Comparison of ENCODE assay signal across 13 cellular contexts in genomic region chr5:32523625-32524024, GRCh38.
A peak's percentile ranks its signal among the peaks of the same experiment; 100 is the strongest.
DNase-seq lines count a peak whose midpoint lies in the region; ATAC-seq, FAIRE-seq and TF ChIP-seq lines count a peak whose summit lies in the region.
"Had no signal": no experiment of that assay in that cellular context is flagged by ENCODE, and none has a peak within 500 bp of the region (broad histone marks: within the 10 kb centered on the region; RNA-seq: fewer than 3 reads in every experiment).

No MANE protein-coding gene starts in this region.

- no peak overlapping the region for H3K27ac Mint-ChIP-seq in CD8-positive, alpha-beta T cell
- H3K27ac Mint-ChIP-seq in naive thymus-derived CD4-positive, alpha-beta T cell: peak overlapping the region in 3 of 9 donors; percentile 10 to 73 (median 11)
- H3K27ac Mint-ChIP-seq in mesothelial cell of epicardium: no peak overlapping the region

- H3K4me3 ChIP-seq in choroid plexus epithelial cell (ENCODE audit: low read depth, low read length): no peak overlapping the region
- H3K4me3 ChIP-seq in CD8-positive, alpha-beta T cell (ENCODE audit: low read depth, low read length): no peak overlapping the region
- no peak overlapping the region for H3K4me3 ChIP-seq in naive thymus-derived CD4-positive, alpha-beta T cell (ENCODE audit: low read length)
- H3K4me3 ChIP-seq: coronary artery, thoracic aorta had no signal

- no peak overlapping the region for H3K4me3 Mint-ChIP-seq in CD8-positive, alpha-beta T cell
- no peak overlapping the region for H3K4me3 Mint-ChIP-seq in naive thymus-derived CD4-positive, alpha-beta T cell
- H3K4me3 Mint-ChIP-seq in mesothelial cell of epicardium: no peak overlapping the region

- CTCF ChIA-PET in GM10248 (lab: Yijun Ruan, JAX): interaction anchor here (1.8 kb wide), 1 partner anchor 48 kb away, joined by 4 read pairs; no protein-coding TSS in a partner anchor
- CTCF ChIA-PET in CD8-positive, alpha-beta T cell (lab: Charles Lee): interaction anchor here (1.8 kb wide), 1 partner anchor 67 kb away, joined by 9 read pairs; no protein-coding TSS in a partner anchor
- CTCF ChIA-PET in naive thymus-derived CD4-positive, alpha-beta T cell (lab: Charles Lee): interaction anchor here (0.6 kb wide), 1 partner anchor 66 kb away, joined by 4 read pairs; no protein-coding TSS in a partner anchor

- no peaks in the 10 kb centered on the region for H3K4me1 ChIP-seq in CD8-positive, alpha-beta T cell (ENCODE audit: insufficient read depth, low read length)
- no peaks in the 10 kb centered on the region for H3K4me1 ChIP-seq in naive thymus-derived CD4-positive, alpha-beta T cell (ENCODE audit: control insufficient read depth in 2 of 2, insufficient read depth in 2 of 2, low read length in 2 of 2)

- POLR2A ChIA-PET in GM10248 (lab: Yijun Ruan, JAX): interaction anchor here (0.6 kb wide), 1 partner anchor 10 kb away, joined by 5 read pairs; no protein-coding TSS in a partner anchor
- POLR2A ChIA-PET in CD8-positive, alpha-beta T cell (lab: Charles Lee): no interaction called here
- POLR2A ChIA-PET in naive thymus-derived CD4-positive, alpha-beta T cell (lab: Charles Lee): no interaction called here

- DNase-seq in GM10248 (ENCODE audit: extremely low spot score) (no peak), NCI-H460 (ENCODE audit: extremely low read depth, low read depth) (peak; percentile 23), choroid plexus epithelial cell (ENCODE audit: low read depth) (no peak), mesothelial cell of epicardium (ENCODE audit: low spot score in 2 of 2, unreplicated experiment in 2 of 2) (no peak), RCC 7860 (ENCODE audit: low spot score) (no peak)
- no peak for DNase-seq in CD8-positive, alpha-beta T cell
- DNase-seq in naive thymus-derived CD4-positive, alpha-beta T cell: no peak
- DNase-seq: activated T-cell treated with anti-CD3 and anti-CD28 coated beads for 4 hours, NCI-H2107 had no signal

- peak; percentile 28 for TF ChIP-seq CTCF in C4-2B (conservative IDR thresholded peaks at IDR 0.05)
- TF ChIP-seq CTCF in GM10248 (IDR thresholded peaks at IDR 0.05; ENCODE audit: control extremely low read depth, extremely low read depth, low read depth, missing control alignments): peak; percentile 23
- peak; percentile 46 for TF ChIP-seq CTCF in choroid plexus epithelial cell (conservative IDR thresholded peaks at IDR 0.05; ENCODE audit: low read depth, low read length)
- no peak for TF ChIP-seq CTCF in CD8-positive, alpha-beta T cell (IDR thresholded peaks at IDR 0.05)
- no peak for TF ChIP-seq CTCF in mesothelial cell of epicardium (IDR thresholded peaks at IDR 0.05; ENCODE audit: unreplicated experiment)

- no peak overlapping the region for H3K27ac ChIP-seq in C4-2B
- H3K27ac ChIP-seq in CD8-positive, alpha-beta T cell (ENCODE audit: low read depth, low read length): no peak overlapping the region
- no peak overlapping the region for H3K27ac ChIP-seq in naive thymus-derived CD4-positive, alpha-beta T cell (ENCODE audit: low read depth, low read length)
- H3K27ac ChIP-seq: coronary artery, KMS-11, thoracic aorta had no signal

- intact Hi-C loops in CD8-positive, alpha-beta T cell (cut with DNase I, micrococcal nuclease): no loop called here
- intact Hi-C loops in naive thymus-derived CD4-positive, alpha-beta T cell (cut with micrococcal nuclease): no loop called here

- H3K9me3 ChIP-seq in CD8-positive, alpha-beta T cell (ENCODE audit: low read length): no peaks in the 10 kb centered on the region
- no peaks in the 10 kb centered on the region for H3K9me3 ChIP-seq in naive thymus-derived CD4-positive, alpha-beta T cell (ENCODE audit: control insufficient read depth in 2 of 3, low read length in 3 of 3)
- H3K9me3 ChIP-seq: thoracic aorta had no signal

- no peaks in the 10 kb centered on the region for H3K9me3 Mint-ChIP-seq in CD8-positive, alpha-beta T cell
- H3K9me3 Mint-ChIP-seq in naive thymus-derived CD4-positive, alpha-beta T cell: peaks cover 0 to 3% (median 0%) of the 10 kb centered on the region in 11 donors
- H3K9me3 Mint-ChIP-seq in mesothelial cell of epicardium: peaks cover 3% of the 10 kb centered on the region

- no peaks in the 10 kb centered on the region for H3K4me1 Mint-ChIP-seq in CD8-positive, alpha-beta T cell (ENCODE audit: low read depth)
- peaks cover 7 to 45% (median 17%) of the 10 kb centered on the region in 7 donors for H3K4me1 Mint-ChIP-seq in naive thymus-derived CD4-positive, alpha-beta T cell
- H3K4me1 Mint-ChIP-seq in mesothelial cell of epicardium: no peaks in the 10 kb centered on the region

- no peaks in the 10 kb centered on the region for H3K27me3 ChIP-seq in CD8-positive, alpha-beta T cell (ENCODE audit: insufficient read depth, low read length)
- no peaks in the 10 kb centered on the region for H3K27me3 ChIP-seq in naive thymus-derived CD4-positive, alpha-beta T cell (ENCODE audit: control insufficient read depth in 2 of 2, insufficient read depth in 2 of 2, low read length in 2 of 2)

- no peaks in the 10 kb centered on the region for H3K36me3 Mint-ChIP-seq in CD8-positive, alpha-beta T cell
- peaks cover 0 to 5% (median 0%) of the 10 kb centered on the region in 5 donors for H3K36me3 Mint-ChIP-seq in naive thymus-derived CD4-positive, alpha-beta T cell
- no peaks in the 10 kb centered on the region for H3K36me3 Mint-ChIP-seq in mesothelial cell of epicardium

- no peak for FAIRE-seq in RCC 7860 (lab: Jason Lieb, UNC)

- H3K27me3 Mint-ChIP-seq in CD8-positive, alpha-beta T cell (ENCODE audit: low read depth): peaks cover 1% of the 10 kb centered on the region
- H3K27me3 Mint-ChIP-seq in naive thymus-derived CD4-positive, alpha-beta T cell: peaks cover 0 to 8% (median 0%) of the 10 kb centered on the region in 5 donors
- H3K27me3 Mint-ChIP-seq in mesothelial cell of epicardium (ENCODE audit: low read depth): no peaks in the 10 kb centered on the region

- no peaks in the 10 kb centered on the region for H3K36me3 ChIP-seq in CD8-positive, alpha-beta T cell (ENCODE audit: insufficient read depth, low read length)
- no peaks in the 10 kb centered on the region for H3K36me3 ChIP-seq in naive thymus-derived CD4-positive, alpha-beta T cell (ENCODE audit: control insufficient read depth in 2 of 3, insufficient read depth in 3 of 3, low read length in 3 of 3)
- H3K36me3 ChIP-seq: thoracic aorta had no signal

- ATAC-seq in CD8-positive, alpha-beta T cell: no peak
- ATAC-seq in naive thymus-derived CD4-positive, alpha-beta T cell: no peak

Comparison
In these comparisons a context has a peak if more than half of its experiments do, and no peak if none do; other contexts are left out.
1. CTCF ChIP-seq: peak in C4-2B (single experiment), GM10248 (single experiment) and choroid plexus epithelial cell (single experiment); none in CD8-positive, alpha-beta T cell (single experiment) and mesothelial cell of epicardium (single experiment).